ENCODE assay signal across 14 cellular contexts in the genomic region with DNA sequence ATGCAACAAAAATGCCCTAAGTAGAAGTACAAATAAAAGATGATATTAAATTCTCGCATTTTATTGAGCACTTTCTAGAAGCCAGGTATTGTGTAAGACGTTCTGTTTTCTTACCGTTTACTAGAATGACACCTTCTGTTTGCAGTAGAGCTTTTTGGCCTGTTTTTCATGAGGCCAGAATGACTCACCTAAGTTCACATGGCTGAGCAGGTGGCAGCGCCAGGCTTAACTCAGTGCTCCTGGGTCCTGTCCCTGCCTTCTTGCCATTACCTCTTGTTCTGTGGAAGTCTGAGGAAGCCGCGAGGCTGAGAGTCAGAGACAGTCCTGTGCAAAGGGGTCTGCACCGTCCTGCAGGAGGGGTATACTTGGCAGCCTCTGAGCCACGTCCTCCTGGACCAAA.
DNase-seq lines count a peak whose midpoint lies in the region; ATAC-seq, FAIRE-seq and TF ChIP-seq lines count a peak whose summit lies in the region.
"Had no signal": no experiment of that assay in that cellular context is flagged by ENCODE, and none has a peak within 500 bp of the region (broad histone marks: within the 10 kb centered on the region; RNA-seq: fewer than 3 reads in every experiment).

No MANE protein-coding gene starts in this region.

- no peak overlapping the region for H3K27ac Mint-ChIP-seq in astrocyte (ENCODE audit: unreplicated experiment)

- TF ChIP-seq EP300 in A549 (IDR thresholded peaks at IDR 0.05), result peak; percentile 36 to 54; a peak in 3 of 5 replicates
- 0 out of 4 replicates have a peak, but pooled peaks of 1 of the 2 experiments have one; percentile 28 for TF ChIP-seq EP300 in HepG2 (IDR thresholded peaks at IDR 0.05; ENCODE audit: low read depth in 2 of 2, low read length in 2 of 2)
- no peak for TF ChIP-seq EP300 in HepG2 (CRISPR knock-in tag; IDR thresholded peaks at IDR 0.05; ENCODE audit: borderline replicate concordance)

- FAIRE-seq in A549 (lab: Jason Lieb, UNC), result no peak
- FAIRE-seq in astrocyte (lab: Jason Lieb, UNC), result no peak
- no peak for FAIRE-seq in HepG2 (lab: Jason Lieb, UNC)

- H3K9ac ChIP-seq in astrocyte (ENCODE audit: low read length), result peak overlapping the region; percentile 47
- no peak overlapping the region for H3K9ac ChIP-seq in HepG2 (ENCODE audit: insufficient read depth, low read depth, low read length)

- H3K27ac ChIP-seq in A549 (peak overlapping the region; percentile 76 to 86), astrocyte (ENCODE audit: low read depth, low read length) (peak overlapping the region; percentile 60), HepG2 (ENCODE audit: extremely low read length, insufficient read depth, low read length) (no peak overlapping the region)

- peaks cover 8% of the 10 kb centered on the region for H3K36me3 Mint-ChIP-seq in astrocyte (ENCODE audit: low read depth, unreplicated experiment)

- ATAC-seq in A549 (peak; percentile 71 to 81), HepG2 (no peak), HG02840 (IDR thresholded peaks at IDR 0.05; ENCODE audit: low FRiP score, unreplicated experiment) (no peak), GM18861 (IDR thresholded peaks at IDR 0.05; ENCODE audit: unreplicated experiment) (no peak)
- no peak for ATAC-seq in stimulated activated naive CD8-positive, alpha-beta T cell treated with anti-CD3 and anti-CD28 coated beads, Interleukin-15, Interleukin-2, amounts not matched to agents 100 U/mL and 50 U/mL, for 24 hours

- CTCF ChIA-PET in A549 (lab: Yijun Ruan, JAX), result interaction anchor here (0.9 to 1.8 kb wide), 5 partner anchors 41 to 207 kb away, joined by 3 to 4 read pairs (median 3); no protein-coding TSS in a partner anchor
- CTCF ChIA-PET in HepG2 (lab: Yijun Ruan, JAX; ENCODE audit: low intra/inter-chr PET ratio, low total read pairs), result no interaction called here

- H3K4me3 Mint-ChIP-seq in astrocyte (ENCODE audit: unreplicated experiment), result no peak overlapping the region

- 4% methylated on average over 8 of the region's 8 CpGs for WGBS in A549 (ENCODE audit: missing lambda C conversion rate)
- 79% methylated on average over 8 of the region's 8 CpGs for WGBS in HepG2 (ENCODE audit: low lambda C conversion rate)

- H4K20me1 ChIP-seq in astrocyte (ENCODE audit: insufficient read depth, low read length) (peaks cover 45% of the 10 kb centered on the region), HepG2 (ENCODE audit: insufficient read depth, low read length) (no peaks in the 10 kb centered on the region; the same call in 1 of the 2 replicates)

- H3K4me3 ChIP-seq in A549 (no peak overlapping the region; the same call in 2 of the 3 replicates), astrocyte (ENCODE audit: insufficient read depth, low read depth, low read length) (no peak overlapping the region), HepG2 (replicated peaks in 1 of 3; ENCODE audit: insufficient read depth in 1 of 3, low read depth in 2 of 3, low read length in 3 of 3) (no peak overlapping the region)

- H3K9me3 Mint-ChIP-seq in astrocyte (ENCODE audit: unreplicated experiment), result no peaks in the 10 kb centered on the region

- H3K79me2 ChIP-seq in astrocyte (ENCODE audit: insufficient read depth, low read length) (peaks cover 88% of the 10 kb centered on the region), HepG2 (ENCODE audit: insufficient read depth, low read length) (peaks cover 6% of the 10 kb centered on the region)

- H3K27me3 Mint-ChIP-seq in astrocyte (ENCODE audit: low read depth, unreplicated experiment), result no peaks in the 10 kb centered on the region

- POLR2A ChIA-PET in A549 (lab: Yijun Ruan, JAX) (interaction anchor here (1.1 kb wide), 2 partner anchors 8 to 96 kb away, joined by 3 to 4 read pairs; no protein-coding TSS in a partner anchor), HepG2 (lab: Yijun Ruan, JAX) (no interaction called here)

- peaks cover 29% of the 10 kb centered on the region for H3K4me1 Mint-ChIP-seq in astrocyte (ENCODE audit: low read depth, unreplicated experiment)

- intact Hi-C loops in HepG2 (cut with micrococcal nuclease; ENCODE audit: unreplicated experiment), result no loop called here

- TF ChIP-seq POLR2A in A549 (IDR thresholded peaks at IDR 0.05; ENCODE audit: low read length), result no peak
- TF ChIP-seq POLR2A in HepG2 (IDR thresholded peaks at IDR 0.05; ENCODE audit: insufficient read depth in 1 of 2, low read depth in 2 of 2, low read length in 2 of 2), result no peak

- H3K9me3 ChIP-seq in A549 (no peaks in the 10 kb centered on the region), astrocyte (ENCODE audit: insufficient read depth, low read depth, low read length) (no peaks in the 10 kb centered on the region), HepG2 (ENCODE audit: low read length) (no peaks in the 10 kb centered on the region)

- no peak overlapping the region for H2AFZ ChIP-seq in astrocyte (ENCODE audit: low read depth, low read length)
- H2AFZ ChIP-seq in HepG2 (ENCODE audit: low read length), result no peak overlapping the region

- DNase-seq in A549 (ENCODE audit: low read depth in 1 of 2, low spot score in 1 of 2), result peak; percentile 31 to 75
- peak; percentile 40 for DNase-seq in HT1080 (ENCODE audit: low read depth)
- peak; percentile 81 for DNase-seq in astrocyte (ENCODE audit: low read depth)
- DNase-seq in HepG2 (ENCODE audit: low spot score), result peak; percentile 28
- DNase-seq in activated CD8-positive, alpha-beta memory T cell treated with anti-CD3 and anti-CD28 coated beads, Interleukin-2, amount 50 U/mL, for 48 hours, result no peak
- DNase-seq in stimulated activated naive CD8-positive, alpha-beta T cell treated with anti-CD3 and anti-CD28 coated beads, Interleukin-15, Interleukin-2, amounts not matched to agents 100 U/mL and 50 U/mL, for 24 hours, result no peak
- DNase-seq: activated CD4-positive, alpha-beta T cell treated with anti-CD3 and anti-CD28 coated beads for 48 hours; EL; hippocampal formation; Kasumi-1; NCI-H510A had no signal

- H3K4me2 ChIP-seq in A549 (peak overlapping the region; percentile 75), astrocyte (ENCODE audit: low read length) (peak overlapping the region; percentile 14), HepG2 (ENCODE audit: low read depth, low read length) (no peak overlapping the region)

- H3K27me3 ChIP-seq in astrocyte (ENCODE audit: insufficient read depth, low read length), result no peaks in the 10 kb centered on the region
- no peaks in the 10 kb centered on the region for H3K27me3 ChIP-seq in HepG2 (ENCODE audit: control insufficient read depth in 1 of 2, insufficient read depth in 2 of 2, low read length in 2 of 2)
- H3K27me3 ChIP-seq: dorsolateral prefrontal cortex had no signal

- no peaks in the 10 kb centered on the region for H3K36me3 ChIP-seq in astrocyte (ENCODE audit: insufficient read depth, low read length)
- H3K36me3 ChIP-seq in HepG2 (replicated peaks in 1 of 2; ENCODE audit: control insufficient read depth in 1 of 2, insufficient read depth in 2 of 2, low read length in 2 of 2), result peaks cover 0 to 8% of the 10 kb centered on the region in 2 experiments; a peak in 3 of 5 replicates

- H3K4me1 ChIP-seq in A549 (peaks cover 95% of the 10 kb centered on the region), astrocyte (ENCODE audit: insufficient read depth, low read length) (peaks cover 34% of the 10 kb centered on the region), HepG2 (ENCODE audit: insufficient read depth, low read length) (peaks cover 26% of the 10 kb centered on the region)

- no TSS peak for BruUV-seq in HepG2 (replicated peaks; lab: Mats Ljungman, UMichigan)

- TF ChIP-seq CTCF in A549 (IDR thresholded peaks at IDR 0.05) (no peak), astrocyte (IDR thresholded peaks at IDR 0.05; ENCODE audit: insufficient read depth, low read depth, low read length) (no peak), HepG2 (CRISPR knock-in tag; IDR thresholded peaks at IDR 0.05) (no peak)

- in situ Hi-C loops in HepG2 (cut with HindIII; ENCODE audit: extremely low pct_ligation_motif_present, low pct_unique_long_range_greater_than_20kb), result no loop called here

- TF ChIP-seq RAD21 in A549 (conservative IDR thresholded peaks at IDR 0.05 in 1 of 2, IDR thresholded peaks at IDR 0.05 in 1 of 2) (no peak; a peak in 1 of 5 replicates), HepG2 (CRISPR knock-in tag; IDR thresholded peaks at IDR 0.05) (no peak)

TF ChIP-seq in A549, 52 proteins besides CTCF, POLR2A, EP300 and RAD21 (continues in another document):
- TF ChIP-seq MYC (IDR thresholded peaks at IDR 0.05; ENCODE audit: borderline replicate concordance, low read length), result no peak
- TF ChIP-seq KDM1A (IDR thresholded peaks at IDR 0.05; ENCODE audit: low read depth), result no peak
- no peak for TF ChIP-seq ELK1 (IDR thresholded peaks at IDR 0.05; ENCODE audit: low read depth, low read length)
- TF ChIP-seq HEYL (CRISPR knock-in tag; IDR thresholded peaks at IDR 0.05), result no peak
- TF ChIP-seq SREBF2 (IDR thresholded peaks at IDR 0.05), result no peak
- TF ChIP-seq NFE2L2 (conservative IDR thresholded peaks at IDR 0.05; ENCODE audit: low read length), result no peak
- TF ChIP-seq POLR2AphosphoS2 (conservative IDR thresholded peaks at IDR 0.05; ENCODE audit: low read length), result no peak

TF ChIP-seq in HepG2, 621 proteins besides CTCF, POLR2A, EP300 and RAD21:
- TF ChIP-seq CEBPB (IDR thresholded peaks at IDR 0.05; ENCODE audit: borderline replicate concordance, low read depth, low read length) (peak; percentile 47; the same call in 1 of the 2 replicates), IKZF4 (CRISPR knock-in tag; IDR thresholded peaks at IDR 0.05; ENCODE audit: borderline replicate concordance, low read depth, not compliant biosample characterization) (no peak), FOSL2 (CRISPR knock-in tag; IDR thresholded peaks at IDR 0.05) (peak; percentile 88), SP2 (CRISPR knock-in tag; IDR thresholded peaks at IDR 0.05) (no peak), SNRNP70 (IDR thresholded peaks at IDR 0.05; ENCODE audit: low read depth, low read length) (no peak), ZBTB33 (CRISPR knock-in tag; IDR thresholded peaks at IDR 0.05) (peak; percentile 78), CEBPG (CRISPR knock-in tag; IDR thresholded peaks at IDR 0.05) (peak; percentile 26; the same call in 1 of the 2 replicates)

Comparison
In these comparisons a context has a peak if more than half of its experiments do, and no peak if none do; other contexts are left out.
1. ATAC-seq: peak in A549 (2 of 2); none in HepG2 (single experiment), HG02840 (single experiment), GM18861 (single experiment) and stimulated activated naive CD8-positive, alpha-beta T cell treated with anti-CD3 and anti-CD28 coated beads, Interleukin-15, Interleukin-2, amounts not matched to agents 100 U/mL and 50 U/mL, for 24 hours (single experiment).
2. DNase-seq: peak in A549 (2 of 2), HT1080 (single experiment), astrocyte (single experiment) and HepG2 (single experiment); none in activated CD8-positive, alpha-beta memory T cell treated with anti-CD3 and anti-CD28 coated beads, Interleukin-2, amount 50 U/mL, for 48 hours (single experiment) and stimulated activated naive CD8-positive, alpha-beta T cell treated with anti-CD3 and anti-CD28 coated beads, Interleukin-15, Interleukin-2, amounts not matched to agents 100 U/mL and 50 U/mL, for 24 hours (single experiment).
3. Of the 38 proteins assayed by ChIP-seq in both HepG2 and A549: peak only in HepG2: none; only in A549: JUNB, MAX and SMC3; in both: CEBPB and FOSL2; in neither: 31; mixed calls (peak in some experiments, not most) for 2.